In the genomic region with DNA sequence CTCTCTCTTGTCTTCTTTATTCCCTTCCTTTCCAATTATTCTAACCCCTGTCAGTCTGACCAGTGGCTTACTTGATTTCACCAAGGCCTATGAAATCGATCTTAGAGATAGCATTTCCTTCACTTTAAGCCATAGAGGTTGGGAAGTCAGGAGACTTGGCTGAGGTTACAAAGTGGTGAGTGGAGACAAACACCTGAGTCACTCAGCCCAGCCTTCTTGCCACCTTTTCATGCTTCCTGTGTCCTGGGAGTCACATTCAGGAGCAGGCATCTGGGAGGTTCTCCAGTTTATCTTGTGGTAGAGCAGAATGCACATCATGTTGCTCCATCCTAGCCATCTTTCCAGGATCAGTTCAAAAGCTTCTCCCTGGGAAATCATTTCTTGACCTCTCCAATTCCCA, we compare ENCODE assay signal across 1 cellular context.
TF ChIP-seq lines count a peak whose summit lies in the region.

No MANE protein-coding gene starts in this region.

TF ChIP-seq in GM23338, 12 proteins besides CTCF, POLR2A, EP300 and RAD21:
- TF ChIP-seq, protein P1, sequence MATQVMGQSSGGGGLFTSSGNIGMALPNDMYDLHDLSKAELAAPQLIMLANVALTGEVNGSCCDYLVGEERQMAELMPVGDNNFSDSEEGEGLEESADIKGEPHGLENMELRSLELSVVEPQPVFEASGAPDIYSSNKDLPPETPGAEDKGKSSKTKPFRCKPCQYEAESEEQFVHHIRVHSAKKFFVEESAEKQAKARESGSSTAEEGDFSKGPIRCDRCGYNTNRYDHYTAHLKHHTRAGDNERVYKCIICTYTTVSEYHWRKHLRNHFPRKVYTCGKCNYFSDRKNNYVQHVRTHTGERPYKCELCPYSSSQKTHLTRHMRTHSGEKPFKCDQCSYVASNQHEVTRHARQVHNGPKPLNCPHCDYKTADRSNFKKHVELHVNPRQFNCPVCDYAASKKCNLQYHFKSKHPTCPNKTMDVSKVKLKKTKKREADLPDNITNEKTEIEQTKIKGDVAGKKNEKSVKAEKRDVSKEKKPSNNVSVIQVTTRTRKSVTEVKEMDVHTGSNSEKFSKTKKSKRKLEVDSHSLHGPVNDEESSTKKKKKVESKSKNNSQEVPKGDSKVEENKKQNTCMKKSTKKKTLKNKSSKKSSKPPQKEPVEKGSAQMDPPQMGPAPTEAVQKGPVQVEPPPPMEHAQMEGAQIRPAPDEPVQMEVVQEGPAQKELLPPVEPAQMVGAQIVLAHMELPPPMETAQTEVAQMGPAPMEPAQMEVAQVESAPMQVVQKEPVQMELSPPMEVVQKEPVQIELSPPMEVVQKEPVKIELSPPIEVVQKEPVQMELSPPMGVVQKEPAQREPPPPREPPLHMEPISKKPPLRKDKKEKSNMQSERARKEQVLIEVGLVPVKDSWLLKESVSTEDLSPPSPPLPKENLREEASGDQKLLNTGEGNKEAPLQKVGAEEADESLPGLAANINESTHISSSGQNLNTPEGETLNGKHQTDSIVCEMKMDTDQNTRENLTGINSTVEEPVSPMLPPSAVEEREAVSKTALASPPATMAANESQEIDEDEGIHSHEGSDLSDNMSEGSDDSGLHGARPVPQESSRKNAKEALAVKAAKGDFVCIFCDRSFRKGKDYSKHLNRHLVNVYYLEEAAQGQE (IDR thresholded peaks at IDR 0.05; ENCODE audit: unreplicated experiment): no peak
- TF ChIP-seq EZH2phosphoT487 (IDR thresholded peaks at IDR 0.05; ENCODE audit: unreplicated experiment): no peak
- no peak for TF ChIP-seq ZNF114 (CRISPR knock-in tag; IDR thresholded peaks at IDR 0.05)
- TF ChIP-seq, protein P2, sequence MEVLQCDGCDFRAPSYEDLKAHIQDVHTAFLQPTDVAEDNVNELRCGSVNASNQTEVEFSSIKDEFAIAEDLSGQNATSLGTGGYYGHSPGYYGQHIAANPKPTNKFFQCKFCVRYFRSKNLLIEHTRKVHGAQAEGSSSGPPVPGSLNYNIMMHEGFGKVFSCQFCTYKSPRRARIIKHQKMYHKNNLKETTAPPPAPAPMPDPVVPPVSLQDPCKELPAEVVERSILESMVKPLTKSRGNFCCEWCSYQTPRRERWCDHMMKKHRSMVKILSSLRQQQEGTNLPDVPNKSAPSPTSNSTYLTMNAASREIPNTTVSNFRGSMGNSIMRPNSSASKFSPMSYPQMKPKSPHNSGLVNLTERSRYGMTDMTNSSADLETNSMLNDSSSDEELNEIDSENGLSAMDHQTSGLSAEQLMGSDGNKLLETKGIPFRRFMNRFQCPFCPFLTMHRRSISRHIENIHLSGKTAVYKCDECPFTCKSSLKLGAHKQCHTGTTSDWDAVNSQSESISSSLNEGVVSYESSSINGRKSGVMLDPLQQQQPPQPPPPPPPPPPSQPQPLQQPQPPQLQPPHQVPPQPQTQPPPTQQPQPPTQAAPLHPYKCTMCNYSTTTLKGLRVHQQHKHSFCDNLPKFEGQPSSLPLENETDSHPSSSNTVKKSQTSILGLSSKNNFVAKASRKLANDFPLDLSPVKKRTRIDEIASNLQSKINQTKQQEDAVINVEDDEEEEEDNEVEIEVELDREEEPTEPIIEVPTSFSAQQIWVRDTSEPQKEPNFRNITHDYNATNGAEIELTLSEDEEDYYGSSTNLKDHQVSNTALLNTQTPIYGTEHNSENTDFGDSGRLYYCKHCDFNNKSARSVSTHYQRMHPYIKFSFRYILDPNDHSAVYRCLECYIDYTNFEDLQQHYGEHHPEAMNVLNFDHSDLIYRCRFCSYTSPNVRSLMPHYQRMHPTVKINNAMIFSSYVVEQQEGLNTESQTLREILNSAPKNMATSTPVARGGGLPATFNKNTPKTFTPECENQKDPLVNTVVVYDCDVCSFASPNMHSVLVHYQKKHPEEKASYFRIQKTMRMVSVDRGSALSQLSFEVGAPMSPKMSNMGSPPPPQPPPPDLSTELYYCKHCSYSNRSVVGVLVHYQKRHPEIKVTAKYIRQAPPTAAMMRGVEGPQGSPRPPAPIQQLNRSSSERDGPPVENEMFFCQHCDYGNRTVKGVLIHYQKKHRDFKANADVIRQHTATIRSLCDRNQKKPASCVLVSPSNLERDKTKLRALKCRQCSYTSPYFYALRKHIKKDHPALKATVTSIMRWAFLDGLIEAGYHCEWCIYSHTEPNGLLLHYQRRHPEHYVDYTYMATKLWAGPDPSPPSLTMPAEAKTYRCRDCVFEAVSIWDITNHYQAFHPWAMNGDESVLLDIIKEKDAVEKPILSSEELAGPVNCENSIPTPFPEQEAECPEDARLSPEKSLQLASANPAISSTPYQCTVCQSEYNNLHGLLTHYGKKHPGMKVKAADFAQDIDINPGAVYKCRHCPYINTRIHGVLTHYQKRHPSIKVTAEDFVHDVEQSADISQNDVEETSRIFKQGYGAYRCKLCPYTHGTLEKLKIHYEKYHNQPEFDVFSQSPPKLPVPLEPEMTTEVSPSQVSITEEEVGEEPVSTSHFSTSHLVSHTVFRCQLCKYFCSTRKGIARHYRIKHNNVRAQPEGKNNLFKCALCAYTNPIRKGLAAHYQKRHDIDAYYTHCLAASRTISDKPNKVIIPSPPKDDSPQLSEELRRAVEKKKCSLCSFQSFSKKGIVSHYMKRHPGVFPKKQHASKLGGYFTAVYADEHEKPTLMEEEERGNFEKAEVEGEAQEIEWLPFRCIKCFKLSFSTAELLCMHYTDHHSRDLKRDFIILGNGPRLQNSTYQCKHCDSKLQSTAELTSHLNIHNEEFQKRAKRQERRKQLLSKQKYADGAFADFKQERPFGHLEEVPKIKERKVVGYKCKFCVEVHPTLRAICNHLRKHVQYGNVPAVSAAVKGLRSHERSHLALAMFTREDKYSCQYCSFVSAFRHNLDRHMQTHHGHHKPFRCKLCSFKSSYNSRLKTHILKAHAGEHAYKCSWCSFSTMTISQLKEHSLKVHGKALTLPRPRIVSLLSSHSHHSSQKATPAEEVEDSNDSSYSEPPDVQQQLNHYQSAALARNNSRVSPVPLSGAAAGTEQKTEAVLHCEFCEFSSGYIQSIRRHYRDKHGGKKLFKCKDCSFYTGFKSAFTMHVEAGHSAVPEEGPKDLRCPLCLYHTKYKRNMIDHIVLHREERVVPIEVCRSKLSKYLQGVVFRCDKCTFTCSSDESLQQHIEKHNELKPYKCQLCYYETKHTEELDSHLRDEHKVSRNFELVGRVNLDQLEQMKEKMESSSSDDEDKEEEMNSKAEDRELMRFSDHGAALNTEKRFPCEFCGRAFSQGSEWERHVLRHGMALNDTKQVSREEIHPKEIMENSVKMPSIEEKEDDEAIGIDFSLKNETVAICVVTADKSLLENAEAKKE (CRISPR knock-in tag; IDR thresholded peaks at IDR 0.05): no peak
- no peak for TF ChIP-seq NANOG (IDR thresholded peaks at IDR 0.05; ENCODE audit: borderline replicate concordance)
- no peak for TF ChIP-seq EZH2 (IDR thresholded peaks at IDR 0.05; ENCODE audit: low read depth, unreplicated experiment)
- no peak for TF ChIP-seq CREB1 (CRISPR knock-in tag; IDR thresholded peaks at IDR 0.05; ENCODE audit: low read depth)
- no peak for TF ChIP-seq JUNB (IDR thresholded peaks at IDR 0.05; ENCODE audit: unreplicated experiment)
- no peak for TF ChIP-seq ZNF331 (CRISPR knock-in tag; IDR thresholded peaks at IDR 0.05; ENCODE audit: low read depth)
- no peak for TF ChIP-seq STAT1 (IDR thresholded peaks at IDR 0.05; ENCODE audit: unreplicated experiment)
- no peak for TF ChIP-seq POLR2AphosphoS5 (IDR thresholded peaks at IDR 0.05; ENCODE audit: low read depth)
- TF ChIP-seq, protein P3, sequence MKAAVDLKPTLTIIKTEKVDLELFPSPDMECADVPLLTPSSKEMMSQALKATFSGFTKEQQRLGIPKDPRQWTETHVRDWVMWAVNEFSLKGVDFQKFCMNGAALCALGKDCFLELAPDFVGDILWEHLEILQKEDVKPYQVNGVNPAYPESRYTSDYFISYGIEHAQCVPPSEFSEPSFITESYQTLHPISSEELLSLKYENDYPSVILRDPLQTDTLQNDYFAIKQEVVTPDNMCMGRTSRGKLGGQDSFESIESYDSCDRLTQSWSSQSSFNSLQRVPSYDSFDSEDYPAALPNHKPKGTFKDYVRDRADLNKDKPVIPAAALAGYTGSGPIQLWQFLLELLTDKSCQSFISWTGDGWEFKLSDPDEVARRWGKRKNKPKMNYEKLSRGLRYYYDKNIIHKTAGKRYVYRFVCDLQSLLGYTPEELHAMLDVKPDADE (IDR thresholded peaks at IDR 0.05): no peak
TF ChIP-seq in GM23338: peak in this region for 0.
